ENCODE assay signal across 1 cellular context in genomic region chr7:87003872-87004798, GRCh38.
TF ChIP-seq lines count a peak whose summit lies in the region.

No MANE protein-coding gene starts in this region.

TF ChIP-seq in K562, 482 proteins besides CTCF, POLR2A, EP300 and RAD21 (continued from another document and continues in another):
- TF ChIP-seq PHB (CRISPR knock-in tag; IDR thresholded peaks at IDR 0.05) (no peak), TBP (optimal IDR thresholded peaks at IDR 0.05; ENCODE audit: low read depth, low read length) (peak; percentile 33), ZNF764 (CRISPR knock-in tag; IDR thresholded peaks at IDR 0.05; ENCODE audit: low read depth) (no peak), NR0B1 (IDR thresholded peaks at IDR 0.05; ENCODE audit: partially characterized antibody) (no peak), ZFPM2 (CRISPR knock-in tag; IDR thresholded peaks at IDR 0.05) (no peak), ZFP1 (CRISPR knock-in tag; IDR thresholded peaks at IDR 0.05) (no peak), ZNF232 (CRISPR knock-in tag; IDR thresholded peaks at IDR 0.05) (no peak), HOXB6 (CRISPR knock-in tag; IDR thresholded peaks at IDR 0.05; ENCODE audit: borderline replicate concordance) (no peak), TARDBP (IDR thresholded peaks at IDR 0.05) (no peak), BRD9 (IDR thresholded peaks at IDR 0.05; ENCODE audit: low read depth, partially characterized antibody) (no peak), TAF7 (tag; IDR thresholded peaks at IDR 0.05) (no peak), SMAD1 (IDR thresholded peaks at IDR 0.05; ENCODE audit: low read depth, low read length, partially characterized antibody) (no peak), POLR2AphosphoS5 (IDR thresholded peaks at IDR 0.05; ENCODE audit: control insufficient read depth, insufficient read depth, low read depth, low read length) (no peak), HNRNPH1 (optimal IDR thresholded peaks at IDR 0.05; ENCODE audit: low read depth, low read length) (no peak), RFX5 (IDR thresholded peaks at IDR 0.05; ENCODE audit: low read depth, low read length) (no peak), CBX5 (IDR thresholded peaks at IDR 0.05; ENCODE audit: borderline replicate concordance, low read depth) (no peak), GTF2F1 (IDR thresholded peaks at IDR 0.05; ENCODE audit: low read depth, low read length) (no peak), POLR2AphosphoS2 (IDR thresholded peaks at IDR 0.05; ENCODE audit: low read length) (no peak), ZFP91 (CRISPR knock-in tag; IDR thresholded peaks at IDR 0.05) (no peak), ZSCAN29 (IDR thresholded peaks at IDR 0.05) (no peak), ZNF780A (CRISPR knock-in tag; IDR thresholded peaks at IDR 0.05) (no peak), HSF4 (CRISPR knock-in tag; IDR thresholded peaks at IDR 0.05; ENCODE audit: borderline replicate concordance) (no peak), ZNF551 (CRISPR knock-in tag; IDR thresholded peaks at IDR 0.05) (no peak), KDM1A (IDR thresholded peaks at IDR 0.05) (peak; percentile 38 to 50; a peak in 2 of 4 replicates), BHLHE40 (IDR thresholded peaks at IDR 0.05; ENCODE audit: low read length) (peak; percentile 92), ZNF165 (CRISPR knock-in tag; IDR thresholded peaks at IDR 0.05; ENCODE audit: borderline replicate concordance) (no peak), ARHGAP35 (IDR thresholded peaks at IDR 0.05; ENCODE audit: partially characterized antibody) (no peak), RFX7 (CRISPR knock-in tag; IDR thresholded peaks at IDR 0.05) (no peak), NRF1 (conservative IDR thresholded peaks at IDR 0.05 in 1 of 2, IDR thresholded peaks at IDR 0.05 in 1 of 2) (peak in 1 of 2 experiments; percentile 37; a peak in 2 of 4 replicates), CC2D1A (IDR thresholded peaks at IDR 0.05) (no peak), CHD2 (IDR thresholded peaks at IDR 0.05; ENCODE audit: low read depth, low read length) (no peak), MAFK (IDR thresholded peaks at IDR 0.05; ENCODE audit: low read length) (no peak; the same call in 1 of the 2 replicates), MEIS2 (IDR thresholded peaks at IDR 0.05; ENCODE audit: partially characterized antibody) (peak; percentile 93), SMAD2 (IDR thresholded peaks at IDR 0.05; ENCODE audit: low read depth, low read length) (no peak), JUNB (CRISPR knock-in tag; conservative IDR thresholded peaks at IDR 0.05) (no peak), ZKSCAN3 (CRISPR knock-in tag; IDR thresholded peaks at IDR 0.05) (no peak), SIX5 (IDR thresholded peaks at IDR 0.05; ENCODE audit: borderline replicate concordance in 1 of 2, insufficient read depth in 1 of 2, low read depth in 1 of 2, low read length in 2 of 2) (no peak), YY1 (IDR thresholded peaks at IDR 0.05; ENCODE audit: borderline replicate concordance in 1 of 3, control insufficient read depth in 1 of 3, extremely low read depth in 1 of 3, insufficient read depth in 3 of 3, insufficient read length in 1 of 3, insufficient replicate concordance in 2 of 3, low read depth in 1 of 3, low read length in 2 of 3) (peak in 1 of 3 experiments; percentile 70), IFI16 (CRISPR knock-in tag; IDR thresholded peaks at IDR 0.05) (no peak), DACH1 (IDR thresholded peaks at IDR 0.05; ENCODE audit: partially characterized antibody) (peak; percentile 98), ZBTB8A (IDR thresholded peaks at IDR 0.05; ENCODE audit: partially characterized antibody) (no peak), HDAC3 (IDR thresholded peaks at IDR 0.05; ENCODE audit: borderline replicate concordance, partially characterized antibody) (peak; percentile 64), ZFX (CRISPR knock-in tag; IDR thresholded peaks at IDR 0.05) (peak; percentile 56), E2F3 (CRISPR knock-in tag; IDR thresholded peaks at IDR 0.05) (no peak), TAL1 (IDR thresholded peaks at IDR 0.05) (peak; percentile 46), TAF9B (IDR thresholded peaks at IDR 0.05; ENCODE audit: partially characterized antibody) (peak; percentile 95), CREB5 (CRISPR knock-in tag; IDR thresholded peaks at IDR 0.05) (no peak), KAT8 (IDR thresholded peaks at IDR 0.05; ENCODE audit: low read depth) (no peak), MECOM (CRISPR knock-in tag; IDR thresholded peaks at IDR 0.05) (no peak), ZNF79 (CRISPR knock-in tag; IDR thresholded peaks at IDR 0.05; ENCODE audit: low read depth) (no peak), WHSC1 (IDR thresholded peaks at IDR 0.05; ENCODE audit: low read length) (no peak), STAT5A (IDR thresholded peaks at IDR 0.05; ENCODE audit: borderline replicate concordance, low read length) (peak; percentile 24), ETV1 (tag; conservative IDR thresholded peaks at IDR 0.05; ENCODE audit: low read depth) (no peak), HDAC2 (IDR thresholded peaks at IDR 0.05) (peak; percentile 74), TCFL5 (CRISPR knock-in tag; conservative IDR thresholded peaks at IDR 0.05) (no peak), FOXJ2 (tag; IDR thresholded peaks at IDR 0.05) (peak; percentile 44; the same call in 1 of the 2 replicates), XRCC3 (IDR thresholded peaks at IDR 0.05) (no peak), RBM22 (IDR thresholded peaks at IDR 0.05; ENCODE audit: low read depth, low read length, poor library complexity, severe bottlenecking) (no peak), TGIF2 (CRISPR knock-in tag; IDR thresholded peaks at IDR 0.05) (no peak), HDAC1 (IDR thresholded peaks at IDR 0.05) (peak in 1 of 2 experiments; percentile 77; a peak in 2 of 4 replicates), CREM (IDR thresholded peaks at IDR 0.05; ENCODE audit: low read depth) (peak; percentile 94), ARID1B (IDR thresholded peaks at IDR 0.05) (peak; percentile 77), ESRRA (IDR thresholded peaks at IDR 0.05; ENCODE audit: borderline replicate concordance, low read depth) (peak; percentile 83), LARP7 (IDR thresholded peaks at IDR 0.05) (no peak)
- TF ChIP-seq, protein P1, sequence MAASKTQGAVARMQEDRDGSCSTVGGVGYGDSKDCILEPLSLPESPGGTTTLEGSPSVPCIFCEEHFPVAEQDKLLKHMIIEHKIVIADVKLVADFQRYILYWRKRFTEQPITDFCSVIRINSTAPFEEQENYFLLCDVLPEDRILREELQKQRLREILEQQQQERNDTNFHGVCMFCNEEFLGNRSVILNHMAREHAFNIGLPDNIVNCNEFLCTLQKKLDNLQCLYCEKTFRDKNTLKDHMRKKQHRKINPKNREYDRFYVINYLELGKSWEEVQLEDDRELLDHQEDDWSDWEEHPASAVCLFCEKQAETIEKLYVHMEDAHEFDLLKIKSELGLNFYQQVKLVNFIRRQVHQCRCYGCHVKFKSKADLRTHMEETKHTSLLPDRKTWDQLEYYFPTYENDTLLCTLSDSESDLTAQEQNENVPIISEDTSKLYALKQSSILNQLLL (CRISPR knock-in tag; IDR thresholded peaks at IDR 0.05; ENCODE audit: borderline replicate concordance), result no peak
- TF ChIP-seq, protein P2, sequence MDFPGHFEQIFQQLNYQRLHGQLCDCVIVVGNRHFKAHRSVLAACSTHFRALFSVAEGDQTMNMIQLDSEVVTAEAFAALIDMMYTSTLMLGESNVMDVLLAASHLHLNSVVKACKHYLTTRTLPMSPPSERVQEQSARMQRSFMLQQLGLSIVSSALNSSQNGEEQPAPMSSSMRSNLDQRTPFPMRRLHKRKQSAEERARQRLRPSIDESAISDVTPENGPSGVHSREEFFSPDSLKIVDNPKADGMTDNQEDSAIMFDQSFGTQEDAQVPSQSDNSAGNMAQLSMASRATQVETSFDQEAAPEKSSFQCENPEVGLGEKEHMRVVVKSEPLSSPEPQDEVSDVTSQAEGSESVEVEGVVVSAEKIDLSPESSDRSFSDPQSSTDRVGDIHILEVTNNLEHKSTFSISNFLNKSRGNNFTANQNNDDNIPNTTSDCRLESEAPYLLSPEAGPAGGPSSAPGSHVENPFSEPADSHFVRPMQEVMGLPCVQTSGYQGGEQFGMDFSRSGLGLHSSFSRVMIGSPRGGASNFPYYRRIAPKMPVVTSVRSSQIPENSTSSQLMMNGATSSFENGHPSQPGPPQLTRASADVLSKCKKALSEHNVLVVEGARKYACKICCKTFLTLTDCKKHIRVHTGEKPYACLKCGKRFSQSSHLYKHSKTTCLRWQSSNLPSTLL (IDR thresholded peaks at IDR 0.05), result no peak
- TF ChIP-seq, protein P3, sequence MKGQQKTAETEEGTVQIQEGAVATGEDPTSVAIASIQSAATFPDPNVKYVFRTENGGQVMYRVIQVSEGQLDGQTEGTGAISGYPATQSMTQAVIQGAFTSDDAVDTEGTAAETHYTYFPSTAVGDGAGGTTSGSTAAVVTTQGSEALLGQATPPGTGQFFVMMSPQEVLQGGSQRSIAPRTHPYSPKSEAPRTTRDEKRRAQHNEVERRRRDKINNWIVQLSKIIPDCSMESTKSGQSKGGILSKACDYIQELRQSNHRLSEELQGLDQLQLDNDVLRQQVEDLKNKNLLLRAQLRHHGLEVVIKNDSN (CRISPR knock-in tag; IDR thresholded peaks at IDR 0.05), result peak; percentile 94
- TF ChIP-seq, protein P4, sequence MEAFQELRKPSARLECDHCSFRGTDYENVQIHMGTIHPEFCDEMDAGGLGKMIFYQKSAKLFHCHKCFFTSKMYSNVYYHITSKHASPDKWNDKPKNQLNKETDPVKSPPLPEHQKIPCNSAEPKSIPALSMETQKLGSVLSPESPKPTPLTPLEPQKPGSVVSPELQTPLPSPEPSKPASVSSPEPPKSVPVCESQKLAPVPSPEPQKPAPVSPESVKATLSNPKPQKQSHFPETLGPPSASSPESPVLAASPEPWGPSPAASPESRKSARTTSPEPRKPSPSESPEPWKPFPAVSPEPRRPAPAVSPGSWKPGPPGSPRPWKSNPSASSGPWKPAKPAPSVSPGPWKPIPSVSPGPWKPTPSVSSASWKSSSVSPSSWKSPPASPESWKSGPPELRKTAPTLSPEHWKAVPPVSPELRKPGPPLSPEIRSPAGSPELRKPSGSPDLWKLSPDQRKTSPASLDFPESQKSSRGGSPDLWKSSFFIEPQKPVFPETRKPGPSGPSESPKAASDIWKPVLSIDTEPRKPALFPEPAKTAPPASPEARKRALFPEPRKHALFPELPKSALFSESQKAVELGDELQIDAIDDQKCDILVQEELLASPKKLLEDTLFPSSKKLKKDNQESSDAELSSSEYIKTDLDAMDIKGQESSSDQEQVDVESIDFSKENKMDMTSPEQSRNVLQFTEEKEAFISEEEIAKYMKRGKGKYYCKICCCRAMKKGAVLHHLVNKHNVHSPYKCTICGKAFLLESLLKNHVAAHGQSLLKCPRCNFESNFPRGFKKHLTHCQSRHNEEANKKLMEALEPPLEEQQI (IDR thresholded peaks at IDR 0.05), result peak; percentile 89; the same call in 1 of the 2 replicates
- TF ChIP-seq, protein P5, sequence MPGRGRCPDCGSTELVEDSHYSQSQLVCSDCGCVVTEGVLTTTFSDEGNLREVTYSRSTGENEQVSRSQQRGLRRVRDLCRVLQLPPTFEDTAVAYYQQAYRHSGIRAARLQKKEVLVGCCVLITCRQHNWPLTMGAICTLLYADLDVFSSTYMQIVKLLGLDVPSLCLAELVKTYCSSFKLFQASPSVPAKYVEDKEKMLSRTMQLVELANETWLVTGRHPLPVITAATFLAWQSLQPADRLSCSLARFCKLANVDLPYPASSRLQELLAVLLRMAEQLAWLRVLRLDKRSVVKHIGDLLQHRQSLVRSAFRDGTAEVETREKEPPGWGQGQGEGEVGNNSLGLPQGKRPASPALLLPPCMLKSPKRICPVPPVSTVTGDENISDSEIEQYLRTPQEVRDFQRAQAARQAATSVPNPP (IDR thresholded peaks at IDR 0.05; ENCODE audit: borderline replicate concordance, insufficient read depth, insufficient read length), result no peak
- TF ChIP-seq, protein P6, sequence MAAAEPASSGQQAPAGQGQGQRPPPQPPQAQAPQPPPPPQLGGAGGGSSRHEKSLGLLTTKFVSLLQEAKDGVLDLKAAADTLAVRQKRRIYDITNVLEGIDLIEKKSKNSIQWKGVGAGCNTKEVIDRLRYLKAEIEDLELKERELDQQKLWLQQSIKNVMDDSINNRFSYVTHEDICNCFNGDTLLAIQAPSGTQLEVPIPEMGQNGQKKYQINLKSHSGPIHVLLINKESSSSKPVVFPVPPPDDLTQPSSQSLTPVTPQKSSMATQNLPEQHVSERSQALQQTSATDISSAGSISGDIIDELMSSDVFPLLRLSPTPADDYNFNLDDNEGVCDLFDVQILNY (CRISPR knock-in tag; IDR thresholded peaks at IDR 0.05), result peak; percentile 51; the same call in 1 of the 2 replicates
- TF ChIP-seq, protein P7, sequence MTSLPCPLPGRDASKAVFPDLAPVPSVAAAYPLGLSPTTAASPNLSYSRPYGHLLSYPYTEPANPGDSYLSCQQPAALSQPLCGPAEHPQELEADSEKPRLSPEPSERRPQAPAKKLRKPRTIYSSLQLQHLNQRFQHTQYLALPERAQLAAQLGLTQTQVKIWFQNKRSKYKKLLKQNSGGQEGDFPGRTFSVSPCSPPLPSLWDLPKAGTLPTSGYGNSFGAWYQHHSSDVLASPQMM (CRISPR knock-in tag; IDR thresholded peaks at IDR 0.05), result no peak
